In the genomic region with DNA sequence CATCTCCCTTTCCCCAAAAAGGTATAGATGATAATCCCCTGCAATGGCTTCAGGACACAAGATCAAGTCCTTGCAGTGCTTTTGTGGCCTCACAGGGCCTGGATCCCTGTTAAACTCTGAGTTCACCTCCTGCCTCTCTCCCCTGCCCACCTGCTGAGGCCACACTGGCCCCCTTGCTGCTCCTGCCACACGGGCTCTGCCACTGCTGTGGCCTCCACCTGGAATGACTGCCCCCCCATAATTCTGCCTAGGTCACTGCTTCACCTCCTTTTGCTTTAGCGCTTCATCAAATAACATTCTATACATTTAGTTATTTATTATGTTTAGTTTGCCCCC, we compare ENCODE assay signal across 16 cellular contexts. TPM values are rescaled to one million over a fixed set of nuclear protein-coding genes. Genes with fewer than 3 reads are reported as not detected.
DNase-seq lines count a peak whose midpoint lies in the region; ATAC-seq and TF ChIP-seq lines count a peak whose summit lies in the region.
"Had no signal": no experiment of that assay in that cellular context is flagged by ENCODE, and none has a peak within 500 bp of the region (broad histone marks: within the 10 kb centered on the region; RNA-seq: fewer than 3 reads in every experiment).

No MANE protein-coding gene starts in this region.

- intact Hi-C loops in activated CD4-positive, alpha-beta T cell treated with anti-CD3 and anti-CD28 coated beads, Interleukin-2, amount 10 ng/mL, durations not matched to agents 24 days and 14 days (cut with micrococcal nuclease), result no loop called here
- intact Hi-C loops in testis (cut with DNase I; ENCODE audit: low total_unique reads), result no loop called here

- 83 to 100% methylated on average over 2 of the region's 2 CpGs for WGBS in testis, 2 donors

- DNase-seq in activated CD4-positive, alpha-beta T cell treated with anti-CD3 and anti-CD28 coated beads, Interleukin-2, amount 10 ng/mL, durations not matched to agents 24 days and 14 days, result no peak
- no peak for DNase-seq in activated CD4-positive, alpha-beta T cell treated with anti-CD3 and anti-CD28 coated beads for 4 hours
- peak; percentile 22 for DNase-seq in mesenteric fat pad (ENCODE audit: low spot score)
- no peak for DNase-seq in testis
- no peak for DNase-seq in nucleus accumbens (lab: John Stamatoyannopoulos, UW)
- DNase-seq: activated CD4-positive, alpha-beta T cell treated with anti-CD3 and anti-CD28 coated beads for 1 hour; activated T-cell treated with anti-CD3 and anti-CD28 coated beads, Interleukin-2, amount 50 U/mL, for 72 hours; KG1; midbrain had no signal

- no peak overlapping the region for H3K4me3 ChIP-seq in testis

- H3K4me1 ChIP-seq in testis, result peaks cover 37% of the 10 kb centered on the region

- peak overlapping the region; percentile 86 to 91 for H3K27ac ChIP-seq in testis
- H3K27ac ChIP-seq: 22Rv1, C4-2B, HL-60 had no signal

- H3K9me3 Mint-ChIP-seq in activated CD4-positive, alpha-beta T cell treated with anti-CD3 and anti-CD28 coated beads, Interleukin-2, amount 10 ng/mL, durations not matched to agents 24 days and 14 days, result peaks cover 4% of the 10 kb centered on the region
- H3K9me3 Mint-ChIP-seq in brain, result no peaks in the 10 kb centered on the region
- H3K9me3 Mint-ChIP-seq: activated T-cell treated with anti-CD3 and anti-CD28 coated beads, Interleukin-2, amount 50 U/mL, for 72 hours; stimulated activated naive CD8-positive, alpha-beta T cell treated with anti-CD3 and anti-CD28 coated beads, Interleukin-15, amount 100 ng/mL, for 72 hours had no signal

- no peak for TF ChIP-seq POLR2A in testis (IDR thresholded peaks at IDR 0.05)

- peaks cover 25% of the 10 kb centered on the region for H3K4me1 Mint-ChIP-seq in activated CD4-positive, alpha-beta T cell treated with anti-CD3 and anti-CD28 coated beads, Interleukin-2, amount 10 ng/mL, durations not matched to agents 24 days and 14 days
- peaks cover 32% of the 10 kb centered on the region for H3K4me1 Mint-ChIP-seq in brain
- H3K4me1 Mint-ChIP-seq: stimulated activated naive CD8-positive, alpha-beta T cell treated with anti-CD3 and anti-CD28 coated beads, Interleukin-15, amount 100 ng/mL, for 72 hours had no signal

- no peaks in the 10 kb centered on the region for H3K27me3 ChIP-seq in testis

- ATAC-seq in GM19463 (IDR thresholded peaks at IDR 0.05; ENCODE audit: unreplicated experiment) (no peak), HG02642 (IDR thresholded peaks at IDR 0.05; ENCODE audit: poor library complexity, unreplicated experiment) (no peak)
- ATAC-seq: activated T-cell treated with anti-CD3 and anti-CD28 coated beads, Interleukin-2, amount 50 U/mL, for 72 hours; stimulated activated naive CD8-positive, alpha-beta T cell treated with anti-CD3 and anti-CD28 coated beads, Interleukin-15, amount 100 ng/mL, for 72 hours had no signal

- TF ChIP-seq CTCF in brain (conservative IDR thresholded peaks at IDR 0.05), result no peak
- TF ChIP-seq CTCF in testis (IDR thresholded peaks at IDR 0.05), result no peak

- H3K9me3 ChIP-seq in testis, result no peaks in the 10 kb centered on the region

- H3K4me3 Mint-ChIP-seq in activated CD4-positive, alpha-beta T cell treated with anti-CD3 and anti-CD28 coated beads, Interleukin-2, amount 10 ng/mL, durations not matched to agents 24 days and 14 days, result no peak overlapping the region
- no peak overlapping the region for H3K4me3 Mint-ChIP-seq in brain
- H3K4me3 Mint-ChIP-seq: activated T-cell treated with anti-CD3 and anti-CD28 coated beads, Interleukin-2, amount 50 U/mL, for 72 hours; stimulated activated naive CD8-positive, alpha-beta T cell treated with anti-CD3 and anti-CD28 coated beads, Interleukin-15, amount 100 ng/mL, for 72 hours had no signal

- no peaks in the 10 kb centered on the region for H3K36me3 ChIP-seq in testis (ENCODE audit: low read depth, missing control alignments)

- no peaks in the 10 kb centered on the region for H3K27me3 Mint-ChIP-seq in activated CD4-positive, alpha-beta T cell treated with anti-CD3 and anti-CD28 coated beads, Interleukin-2, amount 10 ng/mL, durations not matched to agents 24 days and 14 days
- H3K27me3 Mint-ChIP-seq in brain, result no peaks in the 10 kb centered on the region

- no peaks in the 10 kb centered on the region for H3K36me3 Mint-ChIP-seq in activated CD4-positive, alpha-beta T cell treated with anti-CD3 and anti-CD28 coated beads, Interleukin-2, amount 10 ng/mL, durations not matched to agents 24 days and 14 days (ENCODE audit: low read depth)
- peaks cover 11% of the 10 kb centered on the region for H3K36me3 Mint-ChIP-seq in brain

- H3K27ac Mint-ChIP-seq in activated CD4-positive, alpha-beta T cell treated with anti-CD3 and anti-CD28 coated beads, Interleukin-2, amount 10 ng/mL, durations not matched to agents 24 days and 14 days, result peak overlapping the region; percentile 31
- H3K27ac Mint-ChIP-seq in brain, result peak overlapping the region in 3 of 5 experiments; percentile 8 to 83 (median 15)
- H3K27ac Mint-ChIP-seq: activated T-cell treated with anti-CD3 and anti-CD28 coated beads, Interleukin-2, amount 50 U/mL, for 72 hours had no signal

RNA-seq across cellular contexts. Expression of a gene that starts 0.7 kb away (rescaled TPM):
- total RNA-seq in activated CD4-positive, alpha-beta T cell treated with anti-CD3 and anti-CD28 coated beads, Interleukin-2, amount 10 ng/mL, durations not matched to agents 24 days and 14 days, result 66.9 and 67.3 TPM in 2 replicates
- polyA plus RNA-seq in brain (ENCODE audit: insufficient read depth, low read depth, low replicate concordance), result 159 TPM
- total RNA-seq in mesenteric fat pad, result 495 TPM
- 100 to 1,000 TPM; 388 to 531 TPM for total RNA-seq in testis
- polyA plus RNA-seq in testis (ENCODE audit: insufficient read depth, low read depth, low replicate concordance), result 312 TPM

RNA-seq across cellular contexts. Expression of a gene that starts 19.5 kb away (rescaled TPM):
- 37.3 and 38.8 TPM in 2 replicates for total RNA-seq in activated CD4-positive, alpha-beta T cell treated with anti-CD3 and anti-CD28 coated beads, Interleukin-2, amount 10 ng/mL, durations not matched to agents 24 days and 14 days
- polyA plus RNA-seq in brain (ENCODE audit: insufficient read depth, low read depth, low replicate concordance), result 94.8 TPM
- total RNA-seq in mesenteric fat pad, result 42.6 TPM
- total RNA-seq in testis, result 100 to 1,000 TPM; 182 to 187 TPM
- polyA plus RNA-seq in testis (ENCODE audit: insufficient read depth, low read depth, low replicate concordance), result 71.8 TPM

RNA-seq across cellular contexts. Expression of a gene that starts 28.8 kb away (rescaled TPM):
- 24.0 and 28.0 TPM in 2 replicates for total RNA-seq in activated CD4-positive, alpha-beta T cell treated with anti-CD3 and anti-CD28 coated beads, Interleukin-2, amount 10 ng/mL, durations not matched to agents 24 days and 14 days
- 81.3 TPM for polyA plus RNA-seq in brain (ENCODE audit: insufficient read depth, low read depth, low replicate concordance)
- 19.6 TPM for total RNA-seq in mesenteric fat pad
- 100 to 1,000 TPM; 174 to 219 TPM for total RNA-seq in testis
- 209 TPM for polyA plus RNA-seq in testis (ENCODE audit: insufficient read depth, low read depth, low replicate concordance)

RNA-seq across cellular contexts. Expression of a gene that starts 28.9 kb away (rescaled TPM):
- total RNA-seq in activated CD4-positive, alpha-beta T cell treated with anti-CD3 and anti-CD28 coated beads, Interleukin-2, amount 10 ng/mL, durations not matched to agents 24 days and 14 days, result 262 and 286 TPM in 2 replicates
- polyA plus RNA-seq in brain (ENCODE audit: insufficient read depth, low read depth, low replicate concordance) (426 TPM), testis (ENCODE audit: insufficient read depth, low read depth, low replicate concordance) (431 TPM)
- total RNA-seq in mesenteric fat pad (198 TPM), testis (100 to 1,000 TPM; 378 to 485 TPM)
